8 cellular contexts compared by ENCODE assay signal in the genomic region with DNA sequence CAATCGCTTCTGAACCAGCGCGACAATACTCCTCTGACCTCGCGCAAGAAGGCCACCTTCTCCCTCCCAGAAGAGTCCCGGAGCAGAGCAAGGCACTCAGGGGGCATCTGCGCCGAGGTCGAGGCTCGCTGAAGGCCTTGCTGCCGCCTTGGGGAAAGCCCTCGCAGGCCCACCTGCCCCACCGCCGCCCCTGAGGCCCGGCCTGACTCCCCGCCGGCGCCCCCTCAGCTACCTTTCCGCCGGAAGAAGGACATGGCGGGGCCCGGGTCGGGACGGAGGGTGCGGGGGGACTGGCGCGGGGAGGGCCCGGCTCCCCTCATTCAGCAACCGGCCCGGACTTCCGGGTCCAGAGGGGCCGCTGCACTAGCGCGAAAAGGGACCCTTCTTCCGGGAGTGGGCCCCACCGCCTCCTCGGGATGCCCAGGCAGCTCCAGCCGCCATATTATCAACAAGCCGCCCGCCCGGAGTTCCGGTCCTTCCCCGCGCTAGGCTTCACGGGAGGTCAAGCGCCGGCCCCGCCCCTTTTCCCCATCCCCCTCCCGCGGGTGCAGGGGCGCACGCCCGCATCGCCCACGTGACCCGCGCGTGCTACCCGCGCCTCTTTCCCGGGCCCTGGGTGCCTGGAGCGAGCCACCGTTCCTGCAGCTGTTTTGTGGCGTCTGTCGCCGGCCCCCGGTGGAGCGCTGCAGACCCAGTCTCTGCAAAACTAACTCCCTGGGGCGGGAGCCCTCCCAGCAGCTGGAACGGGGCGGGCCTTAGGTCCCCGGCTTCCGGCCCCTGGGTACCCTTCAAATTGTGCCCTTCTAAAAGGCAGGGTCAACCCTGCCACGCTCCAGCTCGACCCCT. TPM values are rescaled to one million over a fixed set of nuclear protein-coding genes. Genes with fewer than 3 reads are reported as not detected.
DNase-seq lines count a peak whose midpoint lies in the region; ATAC-seq, FAIRE-seq and TF ChIP-seq lines count a peak whose summit lies in the region.

A gene with protein sequence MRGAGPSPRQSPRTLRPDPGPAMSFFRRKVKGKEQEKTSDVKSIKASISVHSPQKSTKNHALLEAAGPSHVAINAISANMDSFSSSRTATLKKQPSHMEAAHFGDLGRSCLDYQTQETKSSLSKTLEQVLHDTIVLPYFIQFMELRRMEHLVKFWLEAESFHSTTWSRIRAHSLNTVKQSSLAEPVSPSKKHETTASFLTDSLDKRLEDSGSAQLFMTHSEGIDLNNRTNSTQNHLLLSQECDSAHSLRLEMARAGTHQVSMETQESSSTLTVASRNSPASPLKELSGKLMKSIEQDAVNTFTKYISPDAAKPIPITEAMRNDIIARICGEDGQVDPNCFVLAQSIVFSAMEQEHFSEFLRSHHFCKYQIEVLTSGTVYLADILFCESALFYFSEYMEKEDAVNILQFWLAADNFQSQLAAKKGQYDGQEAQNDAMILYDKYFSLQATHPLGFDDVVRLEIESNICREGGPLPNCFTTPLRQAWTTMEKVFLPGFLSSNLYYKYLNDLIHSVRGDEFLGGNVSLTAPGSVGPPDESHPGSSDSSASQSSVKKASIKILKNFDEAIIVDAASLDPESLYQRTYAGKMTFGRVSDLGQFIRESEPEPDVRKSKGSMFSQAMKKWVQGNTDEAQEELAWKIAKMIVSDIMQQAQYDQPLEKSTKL (minus strand): TSS at position 469 of the 846 bp plus-strand sequence. CDS start 149 bp downstream, at position 320.

- DNase-seq in GM12892 (ENCODE audit: insufficient read length) (peak; percentile 85), NCI-H1417 treated with DMSO at 0.1 percent for 48 hours (lab: John Stamatoyannopoulos, UW) (peak; percentile 20), amniotic epithelial cell (ENCODE audit: low read depth) (peak; percentile 75), left ventricle myocardium superior (peak; percentile 98), psoas muscle (peak; percentile 94 to 97), urothelium cell line (ENCODE audit: low spot score) (peak; percentile 94)

- WGBS in psoas muscle, 3 donors = 0 to 1% (median 0%) methylated on average over 68 to 75 of the region's 75 CpGs

- intact Hi-C loops in T-helper 1 cell treated with Interleukin-12 subunit alpha and Interleukin-12 subunit beta and Interleukin-4 antibody, amounts not matched to agents 30 ng/mL and 1 ng/mL, for 36 hours (cut with micrococcal nuclease) = loop anchor here (1.0 to 5.0 kb wide), 9 partner anchors 32 to 1235 kb away; a partner anchor contains a TSS
- intact Hi-C loops in left ventricle myocardium superior (cut with micrococcal nuclease) (no loop called here), psoas muscle (cut with DNase I) (no loop called here)

- H3K9me3 ChIP-seq in psoas muscle = no peaks in the 10 kb centered on the region

- ATAC-seq in HG02763 (IDR thresholded peaks at IDR 0.05; ENCODE audit: unreplicated experiment) = peak; percentile 89
- peak; percentile 97 for ATAC-seq in left ventricle myocardium superior
- peak; percentile 97 to 99 (median 98) for ATAC-seq in psoas muscle

- peak within 1 kb of the TSS; percentile 94 for H3K27ac ChIP-seq in psoas muscle

- H3K4me3 ChIP-seq in psoas muscle = peak within 1 kb of the TSS; percentile 96

- peak; percentile 84 for FAIRE-seq in GM12892 (lab: Jason Lieb, UNC)
- no peak for FAIRE-seq in urothelium cell line (lab: Jason Lieb, UNC)

- TF ChIP-seq CTCF in psoas muscle (IDR thresholded peaks at IDR 0.05) = no peak

- H3K36me3 ChIP-seq in psoas muscle (ENCODE audit: insufficient read depth in 1 of 2, low read depth in 1 of 2) = peaks cover 0 to 4% of the 10 kb centered on the region in 2 donors

- H3K4me1 ChIP-seq in psoas muscle = peaks cover 20% of the 10 kb centered on the region

- peak; percentile 80; the same call in 1 of the 2 replicates for TF ChIP-seq POLR2A in GM12892 (IDR thresholded peaks at IDR 0.05; ENCODE audit: low read depth, low read length)

- no peaks in the 10 kb centered on the region for H3K27me3 ChIP-seq in psoas muscle (ENCODE audit: insufficient read depth in 3 of 3, low read length in 2 of 3)

RNA-seq across cellular contexts. Expression of the gene that starts here (rescaled TPM):
- polyA plus RNA-seq in GM12892 (2012; ENCODE audit: missing spikeins) = 15.1 TPM
- 42.6 and 43.8 TPM in 2 replicates for total RNA-seq in T-helper 1 cell treated with Interleukin-12 subunit alpha and Interleukin-12 subunit beta and Interleukin-4 antibody, amounts not matched to agents 30 ng/mL and 1 ng/mL, for 36 hours
- total RNA-seq in left ventricle myocardium superior = 15.5 TPM
- 10 to 100 TPM; 11.1 to 16.8 (median 12.9) TPM for total RNA-seq in psoas muscle
- 10 to 100 TPM in 1 of 3 donors, 1 to 10 TPM in 2; 4.2 to 10.7 (median 4.8) TPM for polyA plus RNA-seq in psoas muscle

Comparison
In these comparisons a context has a peak if more than half of its experiments do, and no peak if none do; other contexts are left out.
1. Peak in every context shown above with its lines: DNase-seq, ATAC-seq, H3K4me3 ChIP-seq and H3K27ac ChIP-seq.
2. DNase-seq: peak in every context shown above with its lines; median percentile 98 in left ventricle myocardium superior; 96 in psoas muscle; 94 in urothelium cell line; 85 in GM12892; 75 in amniotic epithelial cell; 20 in NCI-H1417 treated with DMSO at 0.1 percent for 48 hours.